1 cellular context compared by ENCODE assay signal in the genomic region with DNA sequence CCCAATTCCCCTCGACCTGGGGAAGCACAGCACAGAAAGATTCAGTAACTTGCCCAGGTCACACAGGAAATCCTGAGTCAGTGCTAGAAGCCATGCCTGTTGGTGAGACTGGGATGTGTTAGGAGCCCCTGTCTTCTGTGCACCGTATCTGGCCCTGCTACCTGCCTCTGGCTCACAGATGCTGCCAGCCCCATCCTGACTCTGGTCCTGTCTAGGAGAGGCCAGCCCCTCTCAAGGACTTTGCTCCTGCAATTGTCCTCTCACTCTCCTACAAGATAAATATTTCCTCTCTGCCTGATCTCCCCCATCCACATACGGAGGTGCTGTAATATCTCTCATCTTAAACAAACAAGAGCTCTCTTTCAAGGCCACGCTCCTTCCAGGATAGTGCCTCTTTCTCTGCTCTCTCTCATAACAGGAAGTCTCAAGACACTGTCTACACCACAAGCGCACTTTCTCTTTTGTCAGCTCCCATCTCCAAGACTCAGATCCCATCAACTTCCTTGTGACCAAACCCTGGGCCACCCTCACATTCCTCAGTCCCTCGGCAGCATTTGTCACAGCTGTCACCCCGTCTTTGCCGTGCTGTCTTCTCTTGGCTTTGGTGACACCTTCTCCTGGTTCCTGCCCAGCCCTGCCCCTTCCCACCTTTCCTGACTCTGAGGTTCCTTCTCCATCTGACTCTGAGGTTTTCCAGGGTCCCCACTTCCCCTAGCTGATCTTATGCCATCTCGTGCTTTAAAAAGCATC.
TF ChIP-seq lines count a peak whose summit lies in the region.

No MANE protein-coding gene starts in this region.

TF ChIP-seq in HEK293, 187 proteins besides CTCF, POLR2A, EP300 and RAD21:
- TF ChIP-seq PRDM1 (tag by site-specific recombination; IDR thresholded peaks at IDR 0.05) (0 out of 2 replicates have a peak, but pooled peaks have one; percentile 17), ZNF621 (tag by site-specific recombination; IDR thresholded peaks at IDR 0.05) (no peak), ZBTB17 (tag by site-specific recombination; IDR thresholded peaks at IDR 0.05) (0 out of 2 replicates have a peak, but pooled peaks have one; percentile 18)
